Comparison of ENCODE assay signal across 11 cellular contexts in genomic region chr14:69092840-69093422, GRCh38. TPM values are rescaled to one million over a fixed set of nuclear protein-coding genes. Genes with fewer than 3 reads are reported as not detected.
DNase-seq lines count a peak whose midpoint lies in the region; ATAC-seq and TF ChIP-seq lines count a peak whose summit lies in the region.
"Had no signal": no experiment of that assay in that cellular context is flagged by ENCODE, and none has a peak within 500 bp of the region (broad histone marks: within the 10 kb centered on the region; RNA-seq: fewer than 3 reads in every experiment).

No MANE protein-coding gene starts in this region.

- TF ChIP-seq POLR2A in gastroesophageal sphincter (IDR thresholded peaks at IDR 0.05) = no peak
- no peak for TF ChIP-seq POLR2A in gastrocnemius medialis (IDR thresholded peaks at IDR 0.05)

- H3K4me1 ChIP-seq in SJCRH30 (peaks cover 26% of the 10 kb centered on the region), gastroesophageal sphincter (peaks cover 16 to 78% (median 17%) of the 10 kb centered on the region in 3 donors), gastrocnemius medialis (peaks cover 3 to 19% of the 10 kb centered on the region in 2 donors)
- no peaks in the 10 kb centered on the region for H3K4me1 ChIP-seq in effector memory CD4-positive, alpha-beta T cell (ENCODE audit: control insufficient read depth, insufficient read depth, low read length, poor library complexity, severe bottlenecking)

- in situ Hi-C loops in gastrocnemius medialis (cut with MboI; ENCODE audit: low sequenced_read_pairs in 4 of 4) = no loop called here

- H3K36me3 ChIP-seq in SJCRH30 (peaks cover 20% of the 10 kb centered on the region), gastroesophageal sphincter (peaks cover 4 to 21% of the 10 kb centered on the region in 2 donors), gastrocnemius medialis (peaks cover 0 to 26% of the 10 kb centered on the region in 2 donors)
- peaks cover 29% of the 10 kb centered on the region for H3K36me3 ChIP-seq in effector memory CD4-positive, alpha-beta T cell (ENCODE audit: control insufficient read depth, insufficient read depth, low read length)

- H3K9me3 ChIP-seq in SJCRH30 (replicated peaks) = no peaks in the 10 kb centered on the region
- H3K9me3 ChIP-seq in gastroesophageal sphincter = no peaks in the 10 kb centered on the region
- no peaks in the 10 kb centered on the region for H3K9me3 ChIP-seq in effector memory CD4-positive, alpha-beta T cell (ENCODE audit: control insufficient read depth, low read length)
- H3K9me3 ChIP-seq in gastrocnemius medialis = no peaks in the 10 kb centered on the region

- H3K9me3 Mint-ChIP-seq in stimulated activated effector memory CD8-positive, alpha-beta T cell treated with anti-CD3 and anti-CD28 coated beads, Interleukin-12 subunit alpha, Interleukin-12 subunit beta, amount 100 ng/mL, for 72 hours = no peaks in the 10 kb centered on the region
- H3K9me3 Mint-ChIP-seq: CD4-positive, alpha-beta memory T cell had no signal

- ATAC-seq in GM21825 (IDR thresholded peaks at IDR 0.05; ENCODE audit: unreplicated experiment) = peak; percentile 47
- no peak for ATAC-seq in gastroesophageal sphincter
- ATAC-seq in stimulated activated effector memory CD8-positive, alpha-beta T cell treated with anti-CD3 and anti-CD28 coated beads, Interleukin-12 subunit alpha, Interleukin-12 subunit beta, amount 100 ng/mL, for 72 hours = peak; percentile 76
- ATAC-seq in HG02981 (IDR thresholded peaks at IDR 0.05; ENCODE audit: unreplicated experiment) = no peak
- ATAC-seq in gastrocnemius medialis = no peak

- intact Hi-C loops in gastrocnemius medialis (cut with DNase I; ENCODE audit: low total_unique reads) = no loop called here

- DNase-seq in SJCRH30 (no peak), gastrocnemius medialis (no peak), NCI-H510A treated with DMSO at 0.1 percent for 48 hours (lab: John Stamatoyannopoulos, UW) (no peak)
- DNase-seq in stimulated activated effector memory CD8-positive, alpha-beta T cell treated with anti-CD3 and anti-CD28 coated beads, Interleukin-12 subunit alpha, Interleukin-12 subunit beta, amount 100 ng/mL, for 72 hours (ENCODE audit: low spot score in 2 of 2) = no peak
- no peak for DNase-seq in effector memory CD4-positive, alpha-beta T cell
- DNase-seq: CD4-positive, alpha-beta memory T cell; PC-3; T-helper 2 cell had no signal

- H3K4me1 Mint-ChIP-seq in stimulated activated effector memory CD8-positive, alpha-beta T cell treated with anti-CD3 and anti-CD28 coated beads, Interleukin-12 subunit alpha, Interleukin-12 subunit beta, amount 100 ng/mL, for 72 hours = peaks cover 19% of the 10 kb centered on the region

- H3K27me3 ChIP-seq in SJCRH30 = no peaks in the 10 kb centered on the region
- H3K27me3 ChIP-seq in gastroesophageal sphincter = no peaks in the 10 kb centered on the region
- no peaks in the 10 kb centered on the region for H3K27me3 ChIP-seq in effector memory CD4-positive, alpha-beta T cell (replicated peaks; ENCODE audit: control insufficient read depth, insufficient read depth, low read length, poor library complexity, severe bottlenecking)
- H3K27me3 ChIP-seq in gastrocnemius medialis = no peaks in the 10 kb centered on the region

- H3K4me3 Mint-ChIP-seq in stimulated activated effector memory CD8-positive, alpha-beta T cell treated with anti-CD3 and anti-CD28 coated beads, Interleukin-12 subunit alpha, Interleukin-12 subunit beta, amount 100 ng/mL, for 72 hours = no peak overlapping the region
- H3K4me3 Mint-ChIP-seq: CD4-positive, alpha-beta memory T cell had no signal

- H3K27ac Mint-ChIP-seq in stimulated activated effector memory CD8-positive, alpha-beta T cell treated with anti-CD3 and anti-CD28 coated beads, Interleukin-12 subunit alpha, Interleukin-12 subunit beta, amount 100 ng/mL, for 72 hours = peak overlapping the region; percentile 83

- H3K4me3 ChIP-seq in SJCRH30 (no peak overlapping the region), gastroesophageal sphincter (no peak overlapping the region), gastrocnemius medialis (no peak overlapping the region)
- H3K4me3 ChIP-seq in effector memory CD4-positive, alpha-beta T cell (ENCODE audit: insufficient read depth, low read depth, low read length, poor library complexity, severe bottlenecking) = no peak overlapping the region

- H3K27ac ChIP-seq in SJCRH30 (peak overlapping the region; percentile 44), gastroesophageal sphincter (peak overlapping the region; percentile 14 to 75 (median 71)), gastrocnemius medialis (no peak overlapping the region)
- H3K27ac ChIP-seq in effector memory CD4-positive, alpha-beta T cell (ENCODE audit: insufficient read depth, low read length, poor library complexity, severe bottlenecking) = no peak overlapping the region

- no peak for TF ChIP-seq CTCF in gastroesophageal sphincter (IDR thresholded peaks at IDR 0.05)
- TF ChIP-seq CTCF in gastrocnemius medialis (IDR thresholded peaks at IDR 0.05 in 4 of 5, conservative IDR thresholded peaks at IDR 0.05 in 1 of 5) = no peak

- TF ChIP-seq EP300 in gastroesophageal sphincter (IDR thresholded peaks at IDR 0.05) = no peak

- H3K36me3 Mint-ChIP-seq in stimulated activated effector memory CD8-positive, alpha-beta T cell treated with anti-CD3 and anti-CD28 coated beads, Interleukin-12 subunit alpha, Interleukin-12 subunit beta, amount 100 ng/mL, for 72 hours = peaks cover 41% of the 10 kb centered on the region

RNA-seq across cellular contexts. Expression of gene DCAF5, which starts 60.0 kb away (rescaled TPM):
- total RNA-seq in SJCRH30 (2014; rRNA removed; shearing (Covaris generic)) = 27.7 and 29.0 TPM in 2 replicates
- total RNA-seq in gastroesophageal sphincter = 10 to 100 TPM; 31.0 to 63.6 (median 36.9) TPM
- 10 to 100 TPM; 45.9 to 96.6 (median 66.8) TPM for total RNA-seq in gastrocnemius medialis

Comparison
In these comparisons a context has a peak if more than half of its experiments do, and no peak if none do; other contexts are left out.
1. ATAC-seq: peak in GM21825 (single experiment) and stimulated activated effector memory CD8-positive, alpha-beta T cell treated with anti-CD3 and anti-CD28 coated beads, Interleukin-12 subunit alpha, Interleukin-12 subunit beta, amount 100 ng/mL, for 72 hours (single experiment); none in gastroesophageal sphincter (single experiment), HG02981 (single experiment) and gastrocnemius medialis (0 of 2).
2. H3K27ac ChIP-seq: peak in SJCRH30 (single experiment) and gastroesophageal sphincter (4 of 4); none in effector memory CD4-positive, alpha-beta T cell (single experiment) and gastrocnemius medialis (0 of 4).